8 cellular contexts compared by ENCODE assay signal in the genomic region with DNA sequence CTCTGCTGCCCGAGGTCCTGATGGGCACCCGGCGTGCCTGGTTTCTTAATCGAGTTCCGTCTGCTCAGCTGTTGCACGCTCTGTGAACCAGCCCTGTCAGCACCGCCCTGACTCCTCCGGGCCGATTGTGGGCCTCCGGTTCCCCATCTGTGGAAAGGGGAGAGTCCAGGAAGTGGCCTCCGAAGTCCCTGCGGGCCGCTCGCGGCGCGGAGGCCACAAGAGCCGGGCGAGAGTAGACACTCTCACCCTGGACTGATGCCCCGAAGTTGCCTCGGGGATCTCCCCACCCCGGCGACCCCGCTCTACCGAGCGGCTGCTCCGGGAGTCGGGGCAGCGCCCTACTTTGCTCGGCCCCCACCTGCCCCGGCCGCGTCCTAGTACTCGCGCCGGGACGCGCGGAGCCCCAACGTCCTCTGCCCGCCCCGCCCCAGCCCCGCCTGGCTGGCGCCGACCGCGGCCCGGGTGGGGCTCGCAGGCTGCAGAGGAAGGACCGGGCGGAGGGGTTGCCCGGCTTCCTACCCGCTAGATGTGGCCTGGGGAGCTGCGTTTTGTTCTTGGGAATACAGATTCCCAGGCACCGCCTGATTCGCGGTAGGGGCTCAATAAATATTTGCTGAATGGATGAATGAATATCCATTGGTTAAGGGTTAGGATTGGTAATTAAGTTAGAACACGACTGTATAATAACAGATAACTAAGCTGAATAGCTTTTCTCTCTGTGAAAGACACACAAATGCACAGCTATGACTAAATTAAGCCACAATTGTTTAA. TPM values are rescaled to one million over a fixed set of nuclear protein-coding genes. Genes with fewer than 3 reads are reported as not detected.
A peak's percentile ranks its signal among the peaks of the same experiment; 100 is the strongest.
DNase-seq lines count a peak whose midpoint lies in the region; ATAC-seq and TF ChIP-seq lines count a peak whose summit lies in the region.

No MANE protein-coding gene starts in this region.

- H3K9ac ChIP-seq in neural cell (ENCODE audit: low read length): peak overlapping the region; percentile 73

- no peaks in the 10 kb centered on the region for H3K27me3 ChIP-seq in PC-9 (ENCODE audit: insufficient read depth, low read depth)
- H3K27me3 ChIP-seq in neural cell (ENCODE audit: insufficient read depth, low read depth, low read length): no peaks in the 10 kb centered on the region
- H3K27me3 ChIP-seq in tibial nerve: no peaks in the 10 kb centered on the region

- CTCF ChIA-PET in PC-9 (lab: Charles Lee): interaction anchor here (0.5 to 0.6 kb wide), 2 partner anchors 155 to 248 kb away, joined by 3 read pairs; no protein-coding TSS in a partner anchor

- H2AFZ ChIP-seq in PC-9 (peak overlapping the region; percentile 95), neural cell (ENCODE audit: low read depth, low read length) (no peak overlapping the region)

- BruUV-seq in PC-9 (replicated peaks; lab: Mats Ljungman, UMichigan): TSS peak; percentile 93

- no peak for TF ChIP-seq RAD21 in neural cell (conservative IDR thresholded peaks at IDR 0.05)

- no peaks in the 10 kb centered on the region for H3K36me3 ChIP-seq in PC-9 (ENCODE audit: low read depth)
- H3K36me3 ChIP-seq in neural cell (ENCODE audit: insufficient read depth, low read length): no peaks in the 10 kb centered on the region
- H3K36me3 ChIP-seq in tibial nerve: no peaks in the 10 kb centered on the region

- H3F3A ChIP-seq in PC-9 (ENCODE audit: insufficient read depth, low read depth) (peaks cover 37% of the 10 kb centered on the region), neural cell (ENCODE audit: insufficient read depth, low read length, poor library complexity, severe bottlenecking) (no peaks in the 10 kb centered on the region)

- 0% methylated on average over 6 to 50 of the region's 58 CpGs for WGBS in tibial nerve, 2 donors

- POLR2A ChIA-PET in PC-9 (lab: Charles Lee; ENCODE audit: unreplicated experiment): interaction anchor here (0.6 to 1.0 kb wide), 4 partner anchors 31 to 201 kb away, joined by 3 to 10 read pairs (median 4); a partner anchor contains a TSS

- TF ChIP-seq EP300 in neural cell (conservative IDR thresholded peaks at IDR 0.05; ENCODE audit: poor library complexity, severe bottlenecking) (no peak), tibial nerve (IDR thresholded peaks at IDR 0.05) (peak in 1 of 2 donors; percentile 68)

- no peaks in the 10 kb centered on the region; the same call in 1 of the 2 replicates for H3K9me2 ChIP-seq in PC-9 (ENCODE audit: insufficient read depth)
- H3K9me2 ChIP-seq in neural cell (ENCODE audit: insufficient read depth, low read length): no peaks in the 10 kb centered on the region

- DNase-seq in ELR (ENCODE audit: low read depth) (peak; percentile 78), PC-9 (peak; percentile 45 to 85), fibroblast of the conjunctiva (ENCODE audit: low read depth) (peak; percentile 41), tibial nerve (ENCODE audit: low spot score in 2 of 2) (peak; percentile 46 to 47)
- DNase-seq in Jurkat, Clone E6-1 (ENCODE audit: low read depth, low spot score): peak; percentile 56
- DNase-seq in activated effector memory CD4-positive, alpha-beta T cell treated with anti-CD3 and anti-CD28 coated beads, Interleukin-2, amount 50 U/mL, for 16 hours: peak; percentile 84

- peak overlapping the region; percentile 93 for H3K27ac ChIP-seq in PC-9
- no peak overlapping the region for H3K27ac ChIP-seq in neural cell (ENCODE audit: low read length)
- H3K27ac ChIP-seq in tibial nerve: peak overlapping the region; percentile 97 to 100 (median 100)

- ATAC-seq in GM21786 (IDR thresholded peaks at IDR 0.05; ENCODE audit: unreplicated experiment): peak; percentile 25

- TF ChIP-seq POLR2A in tibial nerve (IDR thresholded peaks at IDR 0.05): peak; percentile 6 to 45

- no peaks in the 10 kb centered on the region for H4K20me1 ChIP-seq in PC-9 (ENCODE audit: insufficient read depth)
- no peaks in the 10 kb centered on the region for H4K20me1 ChIP-seq in neural cell (ENCODE audit: insufficient read depth)

- H3K4me3 ChIP-seq in Jurkat, Clone E6-1 (ENCODE audit: low read length): peak overlapping the region; percentile 80
- H3K4me3 ChIP-seq in PC-9 (peak overlapping the region; percentile 82), neural cell (ENCODE audit: low read length) (peak overlapping the region; percentile 98), tibial nerve (peak overlapping the region; percentile 67 to 98 (median 86))

- H3K9me3 ChIP-seq in PC-9 (ENCODE audit: insufficient read depth, low read depth): no peaks in the 10 kb centered on the region
- no peaks in the 10 kb centered on the region for H3K9me3 ChIP-seq in neural cell (ENCODE audit: low read length)
- H3K9me3 ChIP-seq in tibial nerve: no peaks in the 10 kb centered on the region

- H3K4me2 ChIP-seq in PC-9 (peak overlapping the region; percentile 96), neural cell (ENCODE audit: low read length) (peak overlapping the region; percentile 65)

- H3K4me1 ChIP-seq in PC-9 (replicated peaks; ENCODE audit: insufficient read depth) (peaks cover 33% of the 10 kb centered on the region), tibial nerve (peaks cover 6 to 33% (median 25%) of the 10 kb centered on the region in 4 donors)

- intact Hi-C loops in PC-9 (cut with micrococcal nuclease; ENCODE audit: unreplicated experiment): loop anchor here (1.0 to 10.0 kb wide), 4 partner anchors 37 to 236 kb away; a partner anchor contains a TSS

- H3K79me2 ChIP-seq in PC-9 (ENCODE audit: low read depth) (peaks cover 31% of the 10 kb centered on the region), neural cell (replicated peaks; ENCODE audit: insufficient read depth, low read length) (peaks cover 13% of the 10 kb centered on the region)

- no peak for TF ChIP-seq CTCF in PC-9 (conservative IDR thresholded peaks at IDR 0.05)
- no peak for TF ChIP-seq CTCF in neural cell (IDR thresholded peaks at IDR 0.05; ENCODE audit: poor library complexity, severe bottlenecking)
- peak in 1 of 5 experiments; percentile 26 for TF ChIP-seq CTCF in tibial nerve (IDR thresholded peaks at IDR 0.05)

TF ChIP-seq in neural cell, 6 proteins besides CTCF, POLR2A, EP300 and RAD21:
- no peak for TF ChIP-seq EZH2 (IDR thresholded peaks at IDR 0.05; ENCODE audit: borderline replicate concordance, insufficient read depth, low read length, poor library complexity, severe bottlenecking)
- peak; percentile 3 for TF ChIP-seq POLR2AphosphoS5 (IDR thresholded peaks at IDR 0.05)

RNA-seq across cellular contexts. Expression of a gene that starts 0.9 kb away (rescaled TPM):
- polyA plus RNA-seq in Jurkat, Clone E6-1 (2012; ENCODE audit: insufficient read depth, insufficient read length): 10.6 TPM
- total RNA-seq in PC-9 (2021) (12.6 and 14.0 TPM in 2 replicates), tibial nerve (1 to 10 TPM; 2.5 to 4.3 (median 3.1) TPM)
- polyA plus RNA-seq in neural cell: 1.7 and 2.0 TPM in 2 replicates
- polyA minus RNA-seq in neural cell: 3.7 and 4.2 TPM in 2 replicates

RNA-seq across cellular contexts. Expression of a gene that starts 30.9 kb away (rescaled TPM):
- 13.6 TPM for polyA plus RNA-seq in Jurkat, Clone E6-1 (2012; ENCODE audit: insufficient read depth, insufficient read length)
- total RNA-seq in PC-9 (2021): 8.1 and 11.0 TPM in 2 replicates
- polyA plus RNA-seq in neural cell: 13.9 and 14.7 TPM in 2 replicates
- 11.0 and 11.9 TPM in 2 replicates for polyA minus RNA-seq in neural cell
- total RNA-seq in tibial nerve: 10 to 100 TPM; 42.8 to 50.0 (median 46.3) TPM

RNA-seq across cellular contexts. Expression of a gene that starts 35.6 kb away (rescaled TPM):
- not detected for polyA plus RNA-seq in Jurkat, Clone E6-1 (2012; ENCODE audit: insufficient read depth, insufficient read length)
- total RNA-seq in PC-9 (2021) (27.6 and 34.4 TPM in 2 replicates), tibial nerve (10 to 100 TPM; 25.1 to 66.6 (median 32.0) TPM)
- polyA plus RNA-seq in neural cell: 0.07 and 1.6 TPM in 2 replicates
- polyA minus RNA-seq in neural cell: 0.97 and 1.5 TPM in 2 replicates
